In genomic region chr12:56448860-56449621, GRCh38 we compare ENCODE assay signal across 1 cellular context.
A peak's percentile ranks its signal among the peaks of the same experiment; 100 is the strongest.
TF ChIP-seq lines count a peak whose summit lies in the region.

TIMELESS (minus strand) TSS chr12:56449426; CDS start chr12:56434170, 15,256 bp downstream.

TF ChIP-seq in HepG2, 621 proteins besides CTCF, POLR2A, EP300 and RAD21 (continued from another document and continues in another):
- TF ChIP-seq NRL (CRISPR knock-in tag; IDR thresholded peaks at IDR 0.05; ENCODE audit: borderline replicate concordance): peak; percentile 77; the same call in 1 of the 2 replicates
- TF ChIP-seq HMG20B (CRISPR knock-in tag; conservative IDR thresholded peaks at IDR 0.05): no peak
- TF ChIP-seq ZSCAN12 (CRISPR knock-in tag; IDR thresholded peaks at IDR 0.05): peak; percentile 42
- no peak; the same call in 1 of the 2 replicates for TF ChIP-seq ZNF12 (CRISPR knock-in tag; IDR thresholded peaks at IDR 0.05)
- TF ChIP-seq CENPBD1 (CRISPR knock-in tag; IDR thresholded peaks at IDR 0.05; ENCODE audit: borderline replicate concordance, low read depth): no peak
- TF ChIP-seq TOPORS (CRISPR knock-in tag; IDR thresholded peaks at IDR 0.05): peak; percentile 91
- no peak for TF ChIP-seq ZBTB7B (CRISPR knock-in tag; IDR thresholded peaks at IDR 0.05)
- TF ChIP-seq PHF20 (CRISPR knock-in tag; IDR thresholded peaks at IDR 0.05): peak; percentile 67; the same call in 1 of the 2 replicates
- TF ChIP-seq PRDM15 (CRISPR knock-in tag; IDR thresholded peaks at IDR 0.05): peak; percentile 43; the same call in 1 of the 2 replicates
- no peak for TF ChIP-seq ZNF646 (CRISPR knock-in tag; IDR thresholded peaks at IDR 0.05)
- TF ChIP-seq FOXA1 (IDR thresholded peaks at IDR 0.05): no peak
- TF ChIP-seq FOXA1 (CRISPR knock-in tag; IDR thresholded peaks at IDR 0.05): no peak
- peak; percentile 80 for TF ChIP-seq PHF5A (CRISPR knock-in tag; IDR thresholded peaks at IDR 0.05; ENCODE audit: low read depth, unreplicated experiment)
- TF ChIP-seq HMGXB4 (CRISPR knock-in tag; IDR thresholded peaks at IDR 0.05; ENCODE audit: borderline replicate concordance in 1 of 2, low read depth in 1 of 2): peak; percentile 62 to 90
- no peak for TF ChIP-seq ZFP41 (CRISPR knock-in tag; IDR thresholded peaks at IDR 0.05; ENCODE audit: borderline replicate concordance)
- no peak for TF ChIP-seq SMAD1 (CRISPR knock-in tag; IDR thresholded peaks at IDR 0.05; ENCODE audit: borderline replicate concordance, low read depth)
- TF ChIP-seq MTA3 (CRISPR knock-in tag; IDR thresholded peaks at IDR 0.05): no peak
- TF ChIP-seq AGO1 (IDR thresholded peaks at IDR 0.05; ENCODE audit: low read depth, low read length, poor library complexity, severe bottlenecking): peak; percentile 56
- TF ChIP-seq FOXA3 (CRISPR knock-in tag; IDR thresholded peaks at IDR 0.05): no peak
- peak; percentile 88 for TF ChIP-seq TFAP4 (IDR thresholded peaks at IDR 0.05; ENCODE audit: borderline replicate concordance, low read depth)
- peak; percentile 99 for TF ChIP-seq ARID2 (CRISPR knock-in tag; IDR thresholded peaks at IDR 0.05; ENCODE audit: borderline replicate concordance)
- peak; percentile 67 for TF ChIP-seq RNF2 (conservative IDR thresholded peaks at IDR 0.05; ENCODE audit: low read depth)
- no peak for TF ChIP-seq ZNF292 (CRISPR knock-in tag; IDR thresholded peaks at IDR 0.05; ENCODE audit: borderline replicate concordance, low read depth)
- TF ChIP-seq HNRNPK (IDR thresholded peaks at IDR 0.05; ENCODE audit: low read depth, low read length, poor library complexity, severe bottlenecking): peak; percentile 46
- 0 out of 2 replicates have a peak, but pooled peaks have one; percentile 29 for TF ChIP-seq FOSL2 (CRISPR knock-in tag; IDR thresholded peaks at IDR 0.05)
- TF ChIP-seq RBFOX2 (IDR thresholded peaks at IDR 0.05; ENCODE audit: low read depth, low read length): peak; percentile 84
- TF ChIP-seq PCBP2 (optimal IDR thresholded peaks at IDR 0.05; ENCODE audit: low read depth, low read length, poor library complexity, severe bottlenecking): no peak
- TF ChIP-seq IKZF5 (CRISPR knock-in tag; IDR thresholded peaks at IDR 0.05): peak; percentile 73; the same call in 1 of the 2 replicates
- peak; percentile 83 for TF ChIP-seq ZNF274 (CRISPR knock-in tag; IDR thresholded peaks at IDR 0.05)
- peak; percentile 55; the same call in 1 of the 2 replicates for TF ChIP-seq ELF3 (CRISPR knock-in tag; IDR thresholded peaks at IDR 0.05)
- TF ChIP-seq ZNF235 (CRISPR knock-in tag; IDR thresholded peaks at IDR 0.05; ENCODE audit: borderline replicate concordance): peak; percentile 94; the same call in 1 of the 2 replicates
- no peak for TF ChIP-seq CENPT (CRISPR knock-in tag; IDR thresholded peaks at IDR 0.05; ENCODE audit: low read depth)
- no peak for TF ChIP-seq HNF1A (IDR thresholded peaks at IDR 0.05; ENCODE audit: low read depth)
- peak; percentile 12; the same call in 1 of the 2 replicates for TF ChIP-seq HNF1A (CRISPR knock-in tag; IDR thresholded peaks at IDR 0.05; ENCODE audit: borderline replicate concordance)
- 0 out of 2 replicates have a peak, but pooled peaks have one; percentile 53 for TF ChIP-seq HOXA5 (CRISPR knock-in tag; IDR thresholded peaks at IDR 0.05)
- no peak for TF ChIP-seq ZNF180 (CRISPR knock-in tag; IDR thresholded peaks at IDR 0.05; ENCODE audit: borderline replicate concordance, low read depth)
- peak; percentile 96 for TF ChIP-seq ZNF781 (CRISPR knock-in tag; IDR thresholded peaks at IDR 0.05; ENCODE audit: borderline replicate concordance, not compliant biosample characterization)
- TF ChIP-seq TCF7 (IDR thresholded peaks at IDR 0.05; ENCODE audit: low read depth): no peak
- TF ChIP-seq GTF3A (CRISPR knock-in tag; conservative IDR thresholded peaks at IDR 0.05): no peak; the same call in 1 of the 2 replicates
- no peak for TF ChIP-seq MAFF (IDR thresholded peaks at IDR 0.05; ENCODE audit: low read depth, low read length)
- no peak for TF ChIP-seq JUNB (CRISPR knock-in tag; IDR thresholded peaks at IDR 0.05; ENCODE audit: borderline replicate concordance)
- TF ChIP-seq HOXA3 (CRISPR knock-in tag; IDR thresholded peaks at IDR 0.05): peak; percentile 42; the same call in 1 of the 2 replicates
- no peak for TF ChIP-seq SNRNP70 (IDR thresholded peaks at IDR 0.05; ENCODE audit: low read depth, low read length)
- TF ChIP-seq ELF1 (CRISPR knock-in tag; IDR thresholded peaks at IDR 0.05): peak; percentile 35; the same call in 1 of the 2 replicates
- no peak for TF ChIP-seq KLF15 (CRISPR knock-in tag; IDR thresholded peaks at IDR 0.05; ENCODE audit: borderline replicate concordance)
- no peak for TF ChIP-seq SETDB1 (CRISPR knock-in tag; IDR thresholded peaks at IDR 0.05; ENCODE audit: borderline replicate concordance)
- no peak for TF ChIP-seq MIER3 (CRISPR knock-in tag; IDR thresholded peaks at IDR 0.05; ENCODE audit: borderline replicate concordance)
- no peak for TF ChIP-seq ZSCAN22 (CRISPR knock-in tag; IDR thresholded peaks at IDR 0.05)
